Comparison of ENCODE assay signal across 8 cellular contexts in the genomic region with DNA sequence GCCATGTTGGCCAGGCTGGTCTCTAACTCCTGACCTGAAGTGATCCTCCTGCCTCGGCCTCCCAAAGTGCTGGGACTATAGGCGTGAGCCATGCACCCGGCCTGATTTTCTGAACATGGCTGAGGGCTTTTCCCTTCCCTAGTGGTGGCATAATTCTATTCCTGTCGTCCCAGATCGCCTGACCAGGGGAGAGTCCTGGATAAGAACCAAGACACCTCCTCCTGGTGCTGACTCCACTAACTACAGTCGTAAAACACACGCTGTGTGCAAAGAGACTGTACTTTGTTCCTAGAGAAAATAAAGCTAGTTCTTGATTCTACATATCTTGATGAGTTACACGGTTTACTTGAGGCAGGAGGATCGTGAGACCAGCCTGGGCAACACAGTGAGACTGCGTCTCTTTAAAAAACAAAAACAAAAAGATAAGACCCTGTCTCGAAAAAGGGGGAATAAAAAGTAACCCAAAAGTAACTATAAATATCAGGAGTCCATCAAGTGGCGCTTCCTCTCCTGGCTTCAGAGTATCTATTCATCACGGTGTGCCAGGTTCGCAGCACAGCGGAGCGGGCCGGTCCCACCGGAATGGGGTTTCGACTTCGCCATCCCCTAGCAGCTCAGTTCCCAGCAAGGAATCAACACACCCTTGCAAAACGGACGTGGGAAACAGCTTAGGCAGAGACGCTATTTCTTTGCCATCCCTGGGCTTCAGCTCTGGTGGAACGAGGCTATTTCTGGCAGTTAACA. TPM values are rescaled to one million over a fixed set of nuclear protein-coding genes. Genes with fewer than 3 reads are reported as not detected.
DNase-seq lines count a peak whose midpoint lies in the region; ATAC-seq and TF ChIP-seq lines count a peak whose summit lies in the region.

No MANE protein-coding gene starts in this region.

- H3K36me3 ChIP-seq in WERI-Rb-1 (peaks cover 46% of the 10 kb centered on the region), psoas muscle (ENCODE audit: insufficient read depth in 1 of 2, low read depth in 1 of 2) (peaks cover 7 to 28% of the 10 kb centered on the region in 2 donors)

- peaks cover 41% of the 10 kb centered on the region for H3K36me3 Mint-ChIP-seq in CD4-positive, alpha-beta T cell (ENCODE audit: low read depth)
- H3K36me3 Mint-ChIP-seq in HFFc6 (ENCODE audit: low read depth): peaks cover 30% of the 10 kb centered on the region

- H3K27ac Mint-ChIP-seq in CD4-positive, alpha-beta T cell: peak overlapping the region; percentile 90
- peak overlapping the region; percentile 88 for H3K27ac Mint-ChIP-seq in HFFc6

- WGBS in psoas muscle, 3 donors: 9 to 13% (median 10%) methylated on average over 24 of the region's 24 CpGs

- peaks cover 24% of the 10 kb centered on the region for H3K4me1 ChIP-seq in psoas muscle

- TF ChIP-seq CTCF in CD4-positive, alpha-beta T cell (IDR thresholded peaks at IDR 0.05): no peak
- TF ChIP-seq CTCF in HFFc6 (IDR thresholded peaks at IDR 0.05) (peak; percentile 67), WERI-Rb-1 (IDR thresholded peaks at IDR 0.05; ENCODE audit: low read depth, low read length) (no peak), psoas muscle (IDR thresholded peaks at IDR 0.05) (peak; percentile 6)

- H3K9me3 Mint-ChIP-seq in CD4-positive, alpha-beta T cell: no peaks in the 10 kb centered on the region
- peaks cover 6% of the 10 kb centered on the region for H3K9me3 Mint-ChIP-seq in HFFc6

- peak overlapping the region; percentile 87 for H3K27ac ChIP-seq in CD4-positive, alpha-beta T cell (ENCODE audit: low read depth, low read length)
- H3K27ac ChIP-seq in WERI-Rb-1 (peak overlapping the region; percentile 96), psoas muscle (peak overlapping the region; percentile 96)

- POLR2A ChIA-PET in CD4-positive, alpha-beta T cell (lab: Charles Lee): interaction anchor here (0.7 to 2.5 kb wide), 5 partner anchors 15 to 272 kb away, joined by 3 to 9 read pairs (median 4); a partner anchor contains a TSS

- DNase-seq in CD4-positive, alpha-beta T cell: no peak
- peak; percentile 80 for DNase-seq in HFFc6
- no peak for DNase-seq in WERI-Rb-1
- peak; percentile 36 for DNase-seq in fibroblast of the conjunctiva (ENCODE audit: low read depth)
- DNase-seq in psoas muscle: no peak
- DNase-seq in NCI-H1048 (lab: John Stamatoyannopoulos, UW): no peak
- no peak for DNase-seq in ureter (ENCODE audit: low spot score)
- no peak for DNase-seq in hypothalamus (lab: John Stamatoyannopoulos, UW)

- intact Hi-C loops in CD4-positive, alpha-beta T cell (cut with DNase I, micrococcal nuclease): loop anchor here (1.0 to 2.0 kb wide), 2 partner anchors 42 to 114 kb away; a partner anchor contains a TSS
- intact Hi-C loops in psoas muscle (cut with DNase I): loop anchor here (5.0 kb wide), 1 partner anchor 41 kb away; a partner anchor contains a TSS

- no peaks in the 10 kb centered on the region for H3K9me3 ChIP-seq in CD4-positive, alpha-beta T cell (ENCODE audit: control insufficient read depth, low read length)
- H3K9me3 ChIP-seq in WERI-Rb-1 (ENCODE audit: severe bottlenecking): no peaks in the 10 kb centered on the region
- peaks cover 7% of the 10 kb centered on the region for H3K9me3 ChIP-seq in psoas muscle

- H3K27me3 Mint-ChIP-seq in CD4-positive, alpha-beta T cell: no peaks in the 10 kb centered on the region
- H3K27me3 Mint-ChIP-seq in HFFc6 (ENCODE audit: insufficient read depth): peaks cover 6% of the 10 kb centered on the region; the same call in 1 of the 2 replicates

- peaks cover 23% of the 10 kb centered on the region for H3K4me1 Mint-ChIP-seq in CD4-positive, alpha-beta T cell (ENCODE audit: low read depth)
- H3K4me1 Mint-ChIP-seq in HFFc6 (ENCODE audit: low read depth): peaks cover 30% of the 10 kb centered on the region

- no peak for ATAC-seq in CD4-positive, alpha-beta T cell (ENCODE audit: poor library complexity)
- ATAC-seq in psoas muscle: peak in 3 of 4 donors; percentile 25 to 47 (median 36)

- H3K4me3 ChIP-seq in WERI-Rb-1 (ENCODE audit: low read depth, low read length) (peak overlapping the region; percentile 95), psoas muscle (peak overlapping the region; percentile 91)

- CTCF ChIA-PET in CD4-positive, alpha-beta T cell (lab: Charles Lee): interaction anchor here (2.3 kb wide), 1 partner anchor 109 kb away, joined by 8 read pairs; no protein-coding TSS in a partner anchor

- peak overlapping the region; percentile 96 for H3K4me3 Mint-ChIP-seq in CD4-positive, alpha-beta T cell
- H3K4me3 Mint-ChIP-seq in HFFc6: peak overlapping the region; percentile 93

- no peaks in the 10 kb centered on the region for H3K27me3 ChIP-seq in CD4-positive, alpha-beta T cell (ENCODE audit: control insufficient read depth, insufficient read depth, low read length)
- no peaks in the 10 kb centered on the region for H3K27me3 ChIP-seq in WERI-Rb-1 (ENCODE audit: insufficient read depth, low read depth, severe bottlenecking)
- no peaks in the 10 kb centered on the region for H3K27me3 ChIP-seq in psoas muscle (ENCODE audit: insufficient read depth in 3 of 3, low read length in 2 of 3)

RNA-seq across cellular contexts. Expression of a gene that starts 1.0 kb away (rescaled TPM):
- 10 to 100 TPM; 66.3 to 71.0 TPM for total RNA-seq in CD4-positive, alpha-beta T cell
- total RNA-seq in HFFc6 (2021; fragmentation: NEBNext Ultra II Directional; extraction: Animal tissue kit (Norgen Biotek cat#: 25700)): 100 to 1,000 TPM; 182 to 231 (median 196) TPM
- total RNA-seq in psoas muscle: 100 to 1,000 TPM in 1 of 4 donors, 10 to 100 TPM in 3; 70.6 to 109 (median 82.5) TPM
- polyA plus RNA-seq in psoas muscle: 100 to 1,000 TPM in 2 of 3 donors, 10 to 100 TPM in 1; 67.5 to 129 (median 108) TPM
- total RNA-seq in ureter: 134 TPM

RNA-seq across cellular contexts. Expression of a gene that starts 1.2 kb away (rescaled TPM):
- 1 to 10 TPM; 4.9 to 5.1 TPM for total RNA-seq in CD4-positive, alpha-beta T cell
- 10 to 100 TPM; 24.5 to 35.7 (median 25.8) TPM for total RNA-seq in HFFc6 (2021; fragmentation: NEBNext Ultra II Directional; extraction: Animal tissue kit (Norgen Biotek cat#: 25700))
- total RNA-seq in psoas muscle: 10 to 100 TPM in 3 of 4 donors, 1 to 10 TPM in 1; 8.9 to 13.7 (median 11.1) TPM
- polyA plus RNA-seq in psoas muscle: 10 to 100 TPM in 2 of 3 donors, 1 to 10 TPM in 1; 7.7 to 30.3 (median 15.6) TPM
- 14.8 TPM for total RNA-seq in ureter

RNA-seq across cellular contexts. Expression of a gene that starts 15.7 kb away (rescaled TPM):
- 1 to 10 TPM; 3.4 to 4.8 TPM for total RNA-seq in CD4-positive, alpha-beta T cell
- 1 to 10 TPM in 3 of 6 experiments, under 1 TPM in 3; 0.31 to 1.7 (median 1.1) TPM for total RNA-seq in HFFc6 (2021; fragmentation: NEBNext Ultra II Directional; extraction: Animal tissue kit (Norgen Biotek cat#: 25700))
- total RNA-seq in psoas muscle (1 to 10 TPM in 2 of 4 donors, under 1 TPM in 2; 0.75 to 1.4 (median 1.0) TPM), ureter (3.4 TPM)
- polyA plus RNA-seq in psoas muscle: under 1 TPM; 0.13 to 0.98 (median 0.36) TPM

RNA-seq across cellular contexts. Expression of a gene that starts 16.9 kb away (rescaled TPM):
- total RNA-seq in CD4-positive, alpha-beta T cell: 10 to 100 TPM; 27.6 to 28.6 TPM
- under 1 TPM in 1 of 6 experiments, not detected in 5; 0.17 TPM for total RNA-seq in HFFc6 (2021; fragmentation: NEBNext Ultra II Directional; extraction: Animal tissue kit (Norgen Biotek cat#: 25700))
- total RNA-seq in psoas muscle: 1 to 10 TPM; 1.4 to 4.6 (median 3.7) TPM
- 1 to 10 TPM; 1.7 to 3.8 (median 2.6) TPM for polyA plus RNA-seq in psoas muscle
- 2.0 TPM for total RNA-seq in ureter

RNA-seq across cellular contexts. Expression of a gene that starts 24.4 kb away (rescaled TPM):
- 10 to 100 TPM; 14.8 to 17.8 TPM for total RNA-seq in CD4-positive, alpha-beta T cell
- total RNA-seq in HFFc6 (2021; fragmentation: NEBNext Ultra II Directional; extraction: Animal tissue kit (Norgen Biotek cat#: 25700)): not detected
- total RNA-seq in psoas muscle (under 1 TPM in 1 of 4 donors, not detected in 3; 0.27 TPM), ureter (3.3 TPM)
- under 1 TPM; 0.04 to 0.76 (median 0.13) TPM for polyA plus RNA-seq in psoas muscle

Comparison
In these comparisons a context has a peak if more than half of its experiments do, and no peak if none do; other contexts are left out.
1. DNase-seq: peak in HFFc6 (single experiment) and fibroblast of the conjunctiva (single experiment); none in CD4-positive, alpha-beta T cell (0 of 10), WERI-Rb-1 (single experiment), psoas muscle (0 of 2), NCI-H1048 (single experiment), ureter (single experiment) and hypothalamus (0 of 51).
2. CTCF ChIP-seq: peak in HFFc6 (single experiment) and psoas muscle (single experiment); none in CD4-positive, alpha-beta T cell (single experiment) and WERI-Rb-1 (single experiment).
3. Peak in every context shown above with its lines, with median percentiles within 50 percentile points of each other: H3K27ac ChIP-seq.